In genomic region chr3:71495708-71496472, GRCh38 we compare ENCODE assay signal across 8 cellular contexts.
DNase-seq lines count a peak whose midpoint lies in the region; ATAC-seq and TF ChIP-seq lines count a peak whose summit lies in the region.

No MANE protein-coding gene starts in this region.

- peaks cover 90% of the 10 kb centered on the region for H3K4me1 Mint-ChIP-seq in CD4-positive, alpha-beta T cell (ENCODE audit: low read depth)
- peaks cover 42 to 51% of the 10 kb centered on the region in 2 donors for H3K4me1 Mint-ChIP-seq in natural killer cell treated with Interleukin-12 subunit alpha and Interleukin-12 subunit beta and Interleukin-15 and Interleukin-18, amount 100 ng/mL, for 72 hours (ENCODE audit: low read depth in 2 of 2)

- H3K27me3 ChIP-seq in CD4-positive, alpha-beta T cell (ENCODE audit: control insufficient read depth, insufficient read depth, low read length): no peaks in the 10 kb centered on the region

- peaks cover 33% of the 10 kb centered on the region for H3K36me3 Mint-ChIP-seq in CD4-positive, alpha-beta T cell (ENCODE audit: low read depth)
- peaks cover 12% of the 10 kb centered on the region for H3K36me3 Mint-ChIP-seq in natural killer cell treated with Interleukin-12 subunit alpha and Interleukin-12 subunit beta and Interleukin-15 and Interleukin-18, amount 100 ng/mL, for 72 hours

- TF ChIP-seq CTCF in CD4-positive, alpha-beta T cell (IDR thresholded peaks at IDR 0.05): no peak

- peak overlapping the region; percentile 64 for H3K27ac ChIP-seq in CD4-positive, alpha-beta T cell (ENCODE audit: low read depth, low read length)
- peak overlapping the region; percentile 65 for H3K27ac ChIP-seq in caudate nucleus (ENCODE audit: low read depth, low read length)

- CTCF ChIA-PET in CD4-positive, alpha-beta T cell (lab: Charles Lee): interaction anchor here (1.2 to 2.2 kb wide), 4 partner anchors 45 to 87 kb away, joined by 3 to 7 read pairs (median 4); no protein-coding TSS in a partner anchor

- intact Hi-C loops in CD4-positive, alpha-beta T cell (cut with DNase I, micrococcal nuclease): loop anchor here (2.0 to 5.0 kb wide), 3 partner anchors 15 to 129 kb away; no protein-coding TSS in a partner anchor

- POLR2A ChIA-PET in CD4-positive, alpha-beta T cell (lab: Charles Lee): interaction anchor here (0.7 to 3.4 kb wide), 15 partner anchors 12 to 489 kb away, joined by 3 to 14 read pairs (median 6); no protein-coding TSS in a partner anchor

- H3K9me3 Mint-ChIP-seq in CD4-positive, alpha-beta T cell: peaks cover 4% of the 10 kb centered on the region
- H3K9me3 Mint-ChIP-seq in natural killer cell treated with Interleukin-12 subunit alpha and Interleukin-12 subunit beta and Interleukin-15 and Interleukin-18, amount 100 ng/mL, for 72 hours: peaks cover 3% of the 10 kb centered on the region

- H3K27ac Mint-ChIP-seq in CD4-positive, alpha-beta T cell: peak overlapping the region; percentile 95
- H3K27ac Mint-ChIP-seq in natural killer cell treated with Interleukin-12 subunit alpha and Interleukin-12 subunit beta and Interleukin-15 and Interleukin-18, amount 100 ng/mL, for 72 hours: peak overlapping the region; percentile 64 to 74

- H3K4me3 Mint-ChIP-seq in CD4-positive, alpha-beta T cell: peak overlapping the region; percentile 71
- H3K4me3 Mint-ChIP-seq in natural killer cell treated with Interleukin-12 subunit alpha and Interleukin-12 subunit beta and Interleukin-15 and Interleukin-18, amount 100 ng/mL, for 72 hours: peak overlapping the region; percentile 67

- no peaks in the 10 kb centered on the region for H3K27me3 Mint-ChIP-seq in CD4-positive, alpha-beta T cell
- no peaks in the 10 kb centered on the region for H3K27me3 Mint-ChIP-seq in natural killer cell treated with Interleukin-12 subunit alpha and Interleukin-12 subunit beta and Interleukin-15 and Interleukin-18, amount 100 ng/mL, for 72 hours

- no peaks in the 10 kb centered on the region for H3K9me3 ChIP-seq in CD4-positive, alpha-beta T cell (ENCODE audit: control insufficient read depth, low read length)

- ATAC-seq in CD4-positive, alpha-beta T cell (ENCODE audit: poor library complexity): no peak
- ATAC-seq in natural killer cell treated with Interleukin-12 subunit alpha and Interleukin-12 subunit beta and Interleukin-15 and Interleukin-18, amount 100 ng/mL, for 72 hours: peak; percentile 90
- ATAC-seq in HG03039 (IDR thresholded peaks at IDR 0.05; ENCODE audit: unreplicated experiment): no peak
- ATAC-seq in HG03175 (IDR thresholded peaks at IDR 0.05; ENCODE audit: unreplicated experiment): no peak
- ATAC-seq in GM18861 (IDR thresholded peaks at IDR 0.05; ENCODE audit: unreplicated experiment): no peak

- no peak for DNase-seq in CD4-positive, alpha-beta T cell
- DNase-seq in M059J (ENCODE audit: low read depth) (peak; percentile 78), caudate nucleus (lab: John Stamatoyannopoulos, UW) (peak in 3 of 61 donors; percentile 8 to 55 (median 27)), RPMI8226 (no peak)
- no peak for DNase-seq in natural killer cell treated with Interleukin-12 subunit alpha and Interleukin-12 subunit beta and Interleukin-15 and Interleukin-18, amount 100 ng/mL, for 72 hours (ENCODE audit: low spot score)

Comparison
In these comparisons a context has a peak if more than half of its experiments do, and no peak if none do; other contexts are left out.
1. ATAC-seq: peak in natural killer cell treated with Interleukin-12 subunit alpha and Interleukin-12 subunit beta and Interleukin-15 and Interleukin-18, amount 100 ng/mL, for 72 hours (2 of 2); none in CD4-positive, alpha-beta T cell (single experiment), HG03039 (single experiment), HG03175 (single experiment) and GM18861 (single experiment).